ENCODE assay signal across 1 cellular context in the genomic region with DNA sequence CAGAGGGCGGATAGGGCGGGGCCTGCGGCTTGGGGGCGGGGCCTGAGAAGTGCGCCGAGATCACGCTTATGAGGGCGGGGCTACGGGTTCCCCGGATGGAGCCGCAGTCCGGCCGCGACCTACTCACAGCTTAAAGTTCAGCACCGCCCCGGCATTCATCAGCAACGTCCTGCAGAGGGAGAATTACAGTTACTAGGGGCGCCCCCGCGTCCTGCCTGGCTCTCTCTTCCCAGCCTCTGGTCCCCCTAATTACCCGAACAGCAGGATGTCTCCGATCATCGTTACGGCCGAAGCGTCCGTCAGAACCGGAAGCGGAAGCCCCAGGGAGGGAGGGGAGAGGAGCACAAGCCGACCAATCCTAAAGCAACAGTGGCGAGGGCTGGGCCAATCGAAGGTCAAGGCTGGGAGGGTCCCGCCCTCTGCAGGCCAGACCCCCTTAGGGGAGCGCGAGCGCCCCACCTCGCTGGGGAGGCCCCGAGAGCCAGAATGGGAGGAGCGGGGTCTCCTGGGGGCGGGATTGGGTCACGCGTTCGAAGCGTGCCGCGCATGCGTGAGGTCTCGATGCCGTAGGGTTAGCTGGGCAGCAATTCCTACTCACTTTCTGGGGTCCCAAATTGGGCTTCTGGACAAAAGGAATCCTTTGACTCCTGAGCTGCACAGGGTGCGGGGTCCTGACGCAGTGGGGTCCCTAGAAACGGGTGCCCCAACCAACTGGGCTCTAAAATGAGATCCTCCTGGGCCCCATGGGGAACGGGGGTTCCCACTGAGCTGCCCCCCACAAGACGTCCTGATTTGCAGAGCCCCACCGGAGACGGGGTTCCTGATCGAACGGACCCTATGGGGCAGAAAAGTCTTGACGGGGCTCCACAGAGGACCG.
TF ChIP-seq lines count a peak whose summit lies in the region.

A gene (minus strand): TSS at position 313 of the 877 bp plus-strand sequence. CDS start 34 bp downstream, at position 279.

TF ChIP-seq in HEK293, 187 proteins besides CTCF, POLR2A, EP300 and RAD21 (continued from another document and continues in another):
- TF ChIP-seq, protein P1, sequence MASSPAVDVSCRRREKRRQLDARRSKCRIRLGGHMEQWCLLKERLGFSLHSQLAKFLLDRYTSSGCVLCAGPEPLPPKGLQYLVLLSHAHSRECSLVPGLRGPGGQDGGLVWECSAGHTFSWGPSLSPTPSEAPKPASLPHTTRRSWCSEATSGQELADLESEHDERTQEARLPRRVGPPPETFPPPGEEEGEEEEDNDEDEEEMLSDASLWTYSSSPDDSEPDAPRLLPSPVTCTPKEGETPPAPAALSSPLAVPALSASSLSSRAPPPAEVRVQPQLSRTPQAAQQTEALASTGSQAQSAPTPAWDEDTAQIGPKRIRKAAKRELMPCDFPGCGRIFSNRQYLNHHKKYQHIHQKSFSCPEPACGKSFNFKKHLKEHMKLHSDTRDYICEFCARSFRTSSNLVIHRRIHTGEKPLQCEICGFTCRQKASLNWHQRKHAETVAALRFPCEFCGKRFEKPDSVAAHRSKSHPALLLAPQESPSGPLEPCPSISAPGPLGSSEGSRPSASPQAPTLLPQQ (tag by site-specific recombination; IDR thresholded peaks at IDR 0.05) = peak; percentile 61; the same call in 1 of the 2 replicates
- TF ChIP-seq, protein P2, sequence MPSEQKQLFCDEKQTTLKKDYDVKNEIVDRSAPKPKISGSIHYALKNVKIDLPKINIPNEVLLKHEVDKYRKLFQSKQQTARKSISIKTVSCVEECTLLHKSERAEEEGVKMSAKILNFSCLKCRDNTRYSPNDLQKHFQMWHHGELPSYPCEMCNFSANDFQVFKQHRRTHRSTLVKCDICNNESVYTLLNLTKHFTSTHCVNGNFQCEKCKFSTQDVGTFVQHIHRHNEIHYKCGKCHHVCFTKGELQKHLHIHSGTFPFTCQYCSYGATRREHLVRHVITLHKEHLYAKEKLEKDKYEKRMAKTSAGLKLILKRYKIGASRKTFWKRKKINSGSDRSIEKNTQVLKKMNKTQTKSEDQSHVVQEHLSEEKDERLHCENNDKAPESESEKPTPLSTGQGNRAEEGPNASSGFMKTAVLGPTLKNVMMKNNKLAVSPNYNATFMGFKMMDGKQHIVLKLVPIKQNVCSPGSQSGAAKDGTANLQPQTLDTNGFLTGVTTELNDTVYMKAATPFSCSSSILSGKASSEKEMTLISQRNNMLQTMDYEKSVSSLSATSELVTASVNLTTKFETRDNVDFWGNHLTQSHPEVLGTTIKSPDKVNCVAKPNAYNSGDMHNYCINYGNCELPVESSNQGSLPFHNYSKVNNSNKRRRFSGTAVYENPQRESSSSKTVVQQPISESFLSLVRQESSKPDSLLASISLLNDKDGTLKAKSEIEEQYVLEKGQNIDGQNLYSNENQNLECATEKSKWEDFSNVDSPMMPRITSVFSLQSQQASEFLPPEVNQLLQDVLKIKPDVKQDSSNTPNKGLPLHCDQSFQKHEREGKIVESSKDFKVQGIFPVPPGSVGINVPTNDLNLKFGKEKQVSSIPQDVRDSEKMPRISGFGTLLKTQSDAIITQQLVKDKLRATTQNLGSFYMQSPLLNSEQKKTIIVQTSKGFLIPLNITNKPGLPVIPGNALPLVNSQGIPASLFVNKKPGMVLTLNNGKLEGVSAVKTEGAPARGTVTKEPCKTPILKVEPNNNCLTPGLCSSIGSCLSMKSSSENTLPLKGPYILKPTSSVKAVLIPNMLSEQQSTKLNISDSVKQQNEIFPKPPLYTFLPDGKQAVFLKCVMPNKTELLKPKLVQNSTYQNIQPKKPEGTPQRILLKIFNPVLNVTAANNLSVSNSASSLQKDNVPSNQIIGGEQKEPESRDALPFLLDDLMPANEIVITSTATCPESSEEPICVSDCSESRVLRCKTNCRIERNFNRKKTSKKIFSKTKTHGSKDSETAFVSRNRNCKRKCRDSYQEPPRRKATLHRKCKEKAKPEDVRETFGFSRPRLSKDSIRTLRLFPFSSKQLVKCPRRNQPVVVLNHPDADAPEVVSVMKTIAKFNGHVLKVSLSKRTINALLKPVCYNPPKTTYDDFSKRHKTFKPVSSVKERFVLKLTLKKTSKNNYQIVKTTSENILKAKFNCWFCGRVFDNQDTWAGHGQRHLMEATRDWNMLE (tag by site-specific recombination; conservative IDR thresholded peaks at IDR 0.05; ENCODE audit: low read depth) = peak; percentile 81
- peak; percentile 70 for TF ChIP-seq ZNF324 (tag by site-specific recombination; IDR thresholded peaks at IDR 0.05)
- TF ChIP-seq KLF10 (tag by site-specific recombination; IDR thresholded peaks at IDR 0.05) = 0 out of 2 replicates have a peak, but pooled peaks have one; percentile 61
- TF ChIP-seq ZNF660 (tag by site-specific recombination; IDR thresholded peaks at IDR 0.05) = 0 out of 2 replicates have a peak, but pooled peaks have one; percentile 26
- TF ChIP-seq ZNF146 (tag by site-specific recombination; IDR thresholded peaks at IDR 0.05) = 0 out of 2 replicates have a peak, but pooled peaks have one; percentile 22
- no peak for TF ChIP-seq ZNF664 (tag by site-specific recombination; IDR thresholded peaks at IDR 0.05)
- TF ChIP-seq SP3 (tag by site-specific recombination; IDR thresholded peaks at IDR 0.05) = peak; percentile 96
- no peak for TF ChIP-seq ZNF837 (tag by site-specific recombination; IDR thresholded peaks at IDR 0.05)
- TF ChIP-seq ZNF629 (tag by site-specific recombination; IDR thresholded peaks at IDR 0.05) = peak; percentile 73
- TF ChIP-seq KLF9 (tag by site-specific recombination; IDR thresholded peaks at IDR 0.05; ENCODE audit: low read depth) = peak; percentile 45
- TF ChIP-seq ZNF571 (tag by site-specific recombination; IDR thresholded peaks at IDR 0.05) = no peak
- 0 out of 2 replicates have a peak, but pooled peaks have one; percentile 11 for TF ChIP-seq ZNF394 (tag by site-specific recombination; IDR thresholded peaks at IDR 0.05; ENCODE audit: borderline replicate concordance)
- no peak for TF ChIP-seq ZNF23 (tag by site-specific recombination; IDR thresholded peaks at IDR 0.05; ENCODE audit: borderline replicate concordance)
- peak; percentile 98 for TF ChIP-seq SP2 (tag by site-specific recombination; IDR thresholded peaks at IDR 0.05)
- TF ChIP-seq YY2 (tag by site-specific recombination; IDR thresholded peaks at IDR 0.05) = no peak
- TF ChIP-seq ZNF341 (tag by site-specific recombination; IDR thresholded peaks at IDR 0.05; ENCODE audit: low read depth) = 0 out of 2 replicates have a peak, but pooled peaks have one; percentile 14
- TF ChIP-seq ZNF169 (tag by site-specific recombination; IDR thresholded peaks at IDR 0.05) = no peak
- TF ChIP-seq, protein P3, sequence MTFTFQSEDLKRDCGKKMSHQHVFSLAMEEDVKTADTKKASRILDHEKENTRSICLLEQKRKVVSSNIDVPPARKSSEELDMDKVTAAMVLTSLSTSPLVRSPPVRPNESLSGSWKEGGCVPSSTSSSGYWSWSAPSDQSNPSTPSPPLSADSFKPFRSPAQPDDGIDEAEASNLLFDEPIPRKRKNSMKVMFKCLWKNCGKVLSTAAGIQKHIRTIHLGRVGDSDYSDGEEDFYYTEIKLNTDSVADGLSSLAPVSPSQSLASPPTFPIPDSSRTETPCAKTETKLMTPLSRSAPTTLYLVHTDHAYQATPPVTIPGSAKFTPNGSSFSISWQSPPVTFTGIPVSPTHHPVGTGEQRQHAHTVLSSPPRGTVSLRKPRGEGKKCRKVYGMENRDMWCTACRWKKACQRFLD (tag by site-specific recombination; IDR thresholded peaks at IDR 0.05) = no peak
- TF ChIP-seq WT1 (tag by site-specific recombination; IDR thresholded peaks at IDR 0.05) = peak; percentile 60
- peak; percentile 28; the same call in 1 of the 2 replicates for TF ChIP-seq ZNF76 (tag by site-specific recombination; IDR thresholded peaks at IDR 0.05; ENCODE audit: borderline replicate concordance, low read depth)
- no peak for TF ChIP-seq ZNF19 (tag by site-specific recombination; IDR thresholded peaks at IDR 0.05; ENCODE audit: low read depth)
- no peak for TF ChIP-seq ZNF776 (tag by site-specific recombination; IDR thresholded peaks at IDR 0.05; ENCODE audit: borderline replicate concordance)
- peak; percentile 69 for TF ChIP-seq SP7 (tag by site-specific recombination; IDR thresholded peaks at IDR 0.05)
- TF ChIP-seq, protein P4, sequence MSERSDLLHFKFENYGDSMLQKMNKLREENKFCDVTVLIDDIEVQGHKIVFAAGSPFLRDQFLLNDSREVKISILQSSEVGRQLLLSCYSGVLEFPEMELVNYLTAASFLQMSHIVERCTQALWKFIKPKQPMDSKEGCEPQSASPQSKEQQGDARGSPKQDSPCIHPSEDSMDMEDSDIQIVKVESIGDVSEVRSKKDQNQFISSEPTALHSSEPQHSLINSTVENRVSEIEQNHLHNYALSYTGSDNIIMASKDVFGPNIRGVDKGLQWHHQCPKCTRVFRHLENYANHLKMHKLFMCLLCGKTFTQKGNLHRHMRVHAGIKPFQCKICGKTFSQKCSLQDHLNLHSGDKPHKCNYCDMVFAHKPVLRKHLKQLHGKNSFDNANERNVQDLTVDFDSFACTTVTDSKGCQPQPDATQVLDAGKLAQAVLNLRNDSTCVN (tag by site-specific recombination; optimal IDR thresholded peaks at IDR 0.05) = peak; percentile 79
- TF ChIP-seq, protein P5, sequence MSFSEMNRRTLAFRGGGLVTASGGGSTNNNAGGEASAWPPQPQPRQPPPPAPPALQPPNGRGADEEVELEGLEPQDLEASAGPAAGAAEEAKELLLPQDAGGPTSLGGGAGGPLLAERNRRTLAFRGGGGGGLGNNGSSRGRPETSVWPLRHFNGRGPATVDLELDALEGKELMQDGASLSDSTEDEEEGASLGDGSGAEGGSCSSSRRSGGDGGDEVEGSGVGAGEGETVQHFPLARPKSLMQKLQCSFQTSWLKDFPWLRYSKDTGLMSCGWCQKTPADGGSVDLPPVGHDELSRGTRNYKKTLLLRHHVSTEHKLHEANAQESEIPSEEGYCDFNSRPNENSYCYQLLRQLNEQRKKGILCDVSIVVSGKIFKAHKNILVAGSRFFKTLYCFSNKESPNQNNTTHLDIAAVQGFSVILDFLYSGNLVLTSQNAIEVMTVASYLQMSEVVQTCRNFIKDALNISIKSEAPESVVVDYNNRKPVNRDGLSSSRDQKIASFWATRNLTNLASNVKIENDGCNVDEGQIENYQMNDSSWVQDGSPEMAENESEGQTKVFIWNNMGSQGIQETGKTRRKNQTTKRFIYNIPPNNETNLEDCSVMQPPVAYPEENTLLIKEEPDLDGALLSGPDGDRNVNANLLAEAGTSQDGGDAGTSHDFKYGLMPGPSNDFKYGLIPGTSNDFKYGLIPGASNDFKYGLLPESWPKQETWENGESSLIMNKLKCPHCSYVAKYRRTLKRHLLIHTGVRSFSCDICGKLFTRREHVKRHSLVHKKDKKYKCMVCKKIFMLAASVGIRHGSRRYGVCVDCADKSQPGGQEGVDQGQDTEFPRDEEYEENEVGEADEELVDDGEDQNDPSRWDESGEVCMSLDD (tag by site-specific recombination; IDR thresholded peaks at IDR 0.05) = peak; percentile 100
- peak; percentile 72 for TF ChIP-seq KLF16 (tag by site-specific recombination; IDR thresholded peaks at IDR 0.05)
- peak; percentile 34; the same call in 1 of the 2 replicates for TF ChIP-seq ZNF24 (tag by site-specific recombination; IDR thresholded peaks at IDR 0.05)
- TF ChIP-seq ZNF112 (tag by site-specific recombination; IDR thresholded peaks at IDR 0.05) = no peak
- TF ChIP-seq ZBTB20 (tag by site-specific recombination; IDR thresholded peaks at IDR 0.05) = peak; percentile 35
- TF ChIP-seq ZNF530 (tag by site-specific recombination; IDR thresholded peaks at IDR 0.05; ENCODE audit: low read depth) = no peak
- TF ChIP-seq, protein P6, sequence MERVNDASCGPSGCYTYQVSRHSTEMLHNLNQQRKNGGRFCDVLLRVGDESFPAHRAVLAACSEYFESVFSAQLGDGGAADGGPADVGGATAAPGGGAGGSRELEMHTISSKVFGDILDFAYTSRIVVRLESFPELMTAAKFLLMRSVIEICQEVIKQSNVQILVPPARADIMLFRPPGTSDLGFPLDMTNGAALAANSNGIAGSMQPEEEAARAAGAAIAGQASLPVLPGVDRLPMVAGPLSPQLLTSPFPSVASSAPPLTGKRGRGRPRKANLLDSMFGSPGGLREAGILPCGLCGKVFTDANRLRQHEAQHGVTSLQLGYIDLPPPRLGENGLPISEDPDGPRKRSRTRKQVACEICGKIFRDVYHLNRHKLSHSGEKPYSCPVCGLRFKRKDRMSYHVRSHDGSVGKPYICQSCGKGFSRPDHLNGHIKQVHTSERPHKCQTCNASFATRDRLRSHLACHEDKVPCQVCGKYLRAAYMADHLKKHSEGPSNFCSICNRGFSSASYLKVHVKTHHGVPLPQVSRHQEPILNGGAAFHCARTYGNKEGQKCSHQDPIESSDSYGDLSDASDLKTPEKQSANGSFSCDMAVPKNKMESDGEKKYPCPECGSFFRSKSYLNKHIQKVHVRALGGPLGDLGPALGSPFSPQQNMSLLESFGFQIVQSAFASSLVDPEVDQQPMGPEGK (tag by site-specific recombination; IDR thresholded peaks at IDR 0.05) = peak; percentile 100
- TF ChIP-seq, protein P7, sequence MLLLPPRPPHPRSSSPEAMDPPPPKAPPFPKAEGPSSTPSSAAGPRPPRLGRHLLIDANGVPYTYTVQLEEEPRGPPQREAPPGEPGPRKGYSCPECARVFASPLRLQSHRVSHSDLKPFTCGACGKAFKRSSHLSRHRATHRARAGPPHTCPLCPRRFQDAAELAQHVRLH (tag by site-specific recombination; IDR thresholded peaks at IDR 0.05) = peak; percentile 74
- TF ChIP-seq, protein P8, sequence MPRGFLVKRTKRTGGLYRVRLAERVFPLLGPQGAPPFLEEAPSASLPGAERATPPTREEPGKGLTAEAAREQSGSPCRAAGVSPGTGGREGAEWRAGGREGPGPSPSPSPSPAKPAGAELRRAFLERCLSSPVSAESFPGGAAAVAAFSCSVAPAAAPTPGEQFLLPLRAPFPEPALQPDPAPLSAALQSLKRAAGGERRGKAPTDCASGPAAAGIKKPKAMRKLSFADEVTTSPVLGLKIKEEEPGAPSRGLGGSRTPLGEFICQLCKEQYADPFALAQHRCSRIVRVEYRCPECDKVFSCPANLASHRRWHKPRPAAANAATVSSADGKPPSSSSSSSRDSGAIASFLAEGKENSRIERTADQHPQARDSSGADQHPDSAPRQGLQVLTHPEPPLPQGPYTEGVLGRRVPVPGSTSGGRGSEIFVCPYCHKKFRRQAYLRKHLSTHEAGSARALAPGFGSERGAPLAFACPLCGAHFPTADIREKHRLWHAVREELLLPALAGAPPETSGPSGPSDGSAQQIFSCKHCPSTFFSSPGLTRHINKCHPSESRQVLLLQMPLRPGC (tag by site-specific recombination; IDR thresholded peaks at IDR 0.05) = peak; percentile 47; the same call in 1 of the 2 replicates
- TF ChIP-seq ZBTB7A (tag by site-specific recombination; IDR thresholded peaks at IDR 0.05; ENCODE audit: low read depth) = peak; percentile 93; the same call in 1 of the 2 replicates
- no peak for TF ChIP-seq ZNF555 (tag by site-specific recombination; conservative IDR thresholded peaks at IDR 0.05)
- TF ChIP-seq ZXDB (tag by site-specific recombination; IDR thresholded peaks at IDR 0.05) = peak; percentile 91
- no peak for TF ChIP-seq ZNF670 (tag by site-specific recombination; IDR thresholded peaks at IDR 0.05; ENCODE audit: low read depth)
- peak; percentile 94 for TF ChIP-seq GLIS1 (tag by site-specific recombination; IDR thresholded peaks at IDR 0.05)
- no peak for TF ChIP-seq ZNF391 (tag by site-specific recombination; IDR thresholded peaks at IDR 0.05; ENCODE audit: borderline replicate concordance, low read depth)
- TF ChIP-seq KLF8 (tag by site-specific recombination; IDR thresholded peaks at IDR 0.05) = peak; percentile 89
- no peak for TF ChIP-seq ZNF433 (tag by site-specific recombination; IDR thresholded peaks at IDR 0.05; ENCODE audit: low read depth)
- TF ChIP-seq GLIS2 (tag by site-specific recombination; IDR thresholded peaks at IDR 0.05) = peak; percentile 99
